In genomic region chr2:11467126-11467649, GRCh38 we compare ENCODE assay signal across 12 cellular contexts. TPM values are rescaled to one million over a fixed set of nuclear protein-coding genes. Genes with fewer than 3 reads are reported as not detected.
A peak's percentile ranks its signal among the peaks of the same experiment; 100 is the strongest.
DNase-seq lines count a peak whose midpoint lies in the region; ATAC-seq and TF ChIP-seq lines count a peak whose summit lies in the region.
"Had no signal": no experiment of that assay in that cellular context is flagged by ENCODE, and none has a peak within 500 bp of the region (broad histone marks: within the 10 kb centered on the region; RNA-seq: fewer than 3 reads in every experiment).

No MANE protein-coding gene starts in this region.

- POLR2A ChIA-PET in activated CD4-positive, alpha-beta T cell treated with anti-CD3 and anti-CD28 coated beads for 36 hours (lab: Charles Lee) = interaction anchor here (0.6 kb wide), 1 partner anchor 313 kb away, joined by 6 read pairs; no protein-coding TSS in a partner anchor

- H2AFZ ChIP-seq in neural progenitor cell (replicated peaks) = no peak overlapping the region

- H3K36me3 ChIP-seq in MG63 (peaks cover 23% of the 10 kb centered on the region), neural progenitor cell (no peaks in the 10 kb centered on the region)

- peaks cover 24% of the 10 kb centered on the region for H3K36me3 Mint-ChIP-seq in activated CD4-positive, alpha-beta T cell treated with anti-CD3 and anti-CD28 coated beads for 36 hours (ENCODE audit: low read depth)
- H3K36me3 Mint-ChIP-seq in activated naive CD8-positive, alpha-beta T cell treated with anti-CD3 and anti-CD28 coated beads for 36 hours = peaks cover 32% of the 10 kb centered on the region
- H3K36me3 Mint-ChIP-seq in osteocyte (ENCODE audit: unreplicated experiment) (peaks cover 14% of the 10 kb centered on the region), neural progenitor cell (peaks cover 31% of the 10 kb centered on the region)

- intact Hi-C loops in activated CD4-positive, alpha-beta T cell treated with anti-CD3 and anti-CD28 coated beads for 36 hours (cut with DNase I, micrococcal nuclease) = loop anchor here (5.0 kb wide), 6 partner anchors 125 to 1020 kb away; partner anchors contain the start of genes LPIN1 (in 1 of the 2), ODC1 (in 1 of the 2), PDIA6 (in 1 of the 2) and ROCK2 (in 1 of the 2)

- no peaks in the 10 kb centered on the region for H3F3A ChIP-seq in neural progenitor cell (ENCODE audit: low read depth)

- H3K4me3 ChIP-seq in MG63 (peak overlapping the region; percentile 81), neural progenitor cell (no peak overlapping the region)

- CTCF ChIA-PET in activated CD4-positive, alpha-beta T cell treated with anti-CD3 and anti-CD28 coated beads for 36 hours (lab: Charles Lee) = interaction anchor here (0.8 to 1.2 kb wide), 3 partner anchors 9 to 334 kb away, joined by 4 read pairs; a partner anchor contains a TSS

- no peak overlapping the region for H3K9ac ChIP-seq in neural progenitor cell

- peaks cover 8% of the 10 kb centered on the region for H4K20me1 ChIP-seq in neural progenitor cell (ENCODE audit: low read depth)

- peaks cover 33% of the 10 kb centered on the region for H3K4me1 Mint-ChIP-seq in activated CD4-positive, alpha-beta T cell treated with anti-CD3 and anti-CD28 coated beads for 36 hours
- peaks cover 34% of the 10 kb centered on the region for H3K4me1 Mint-ChIP-seq in activated naive CD8-positive, alpha-beta T cell treated with anti-CD3 and anti-CD28 coated beads for 36 hours
- H3K4me1 Mint-ChIP-seq in osteocyte (ENCODE audit: unreplicated experiment) = peaks cover 28% of the 10 kb centered on the region
- peaks cover 28% of the 10 kb centered on the region for H3K4me1 Mint-ChIP-seq in neural progenitor cell

- H3K4me2 ChIP-seq in neural progenitor cell = no peak overlapping the region

- no peak for ATAC-seq in activated CD4-positive, alpha-beta T cell treated with anti-CD3 and anti-CD28 coated beads for 36 hours

- no peak overlapping the region for H3K27ac ChIP-seq in neural progenitor cell

- H3K27me3 Mint-ChIP-seq in activated CD4-positive, alpha-beta T cell treated with anti-CD3 and anti-CD28 coated beads for 36 hours = no peaks in the 10 kb centered on the region
- no peaks in the 10 kb centered on the region for H3K27me3 Mint-ChIP-seq in activated naive CD8-positive, alpha-beta T cell treated with anti-CD3 and anti-CD28 coated beads for 36 hours
- H3K27me3 Mint-ChIP-seq in osteocyte (ENCODE audit: unreplicated experiment) (peaks cover 20% of the 10 kb centered on the region), neural progenitor cell (ENCODE audit: insufficient read depth, low read depth) (peaks cover 12% of the 10 kb centered on the region)

- peak overlapping the region; percentile 81 for H3K4me3 Mint-ChIP-seq in activated CD4-positive, alpha-beta T cell treated with anti-CD3 and anti-CD28 coated beads for 36 hours
- peak overlapping the region; percentile 83 for H3K4me3 Mint-ChIP-seq in activated naive CD8-positive, alpha-beta T cell treated with anti-CD3 and anti-CD28 coated beads for 36 hours
- peak overlapping the region; percentile 91 for H3K4me3 Mint-ChIP-seq in osteocyte (ENCODE audit: unreplicated experiment)
- no peak overlapping the region for H3K4me3 Mint-ChIP-seq in neural progenitor cell

- no peak overlapping the region for H3K27ac Mint-ChIP-seq in activated CD4-positive, alpha-beta T cell treated with anti-CD3 and anti-CD28 coated beads for 36 hours
- peak overlapping the region; percentile 40 for H3K27ac Mint-ChIP-seq in activated naive CD8-positive, alpha-beta T cell treated with anti-CD3 and anti-CD28 coated beads for 36 hours
- H3K27ac Mint-ChIP-seq in osteocyte (ENCODE audit: unreplicated experiment) (no peak overlapping the region), neural progenitor cell (no peak overlapping the region)

- H3K4me1 ChIP-seq in neural progenitor cell = no peaks in the 10 kb centered on the region

- no peaks in the 10 kb centered on the region; the same call in 1 of the 2 replicates for H3K9me3 ChIP-seq in MG63
- no peaks in the 10 kb centered on the region for H3K9me3 ChIP-seq in neural progenitor cell (ENCODE audit: low read depth)

- peaks cover 34% of the 10 kb centered on the region for H3K79me2 ChIP-seq in neural progenitor cell (ENCODE audit: low read depth)

- no peak for DNase-seq in activated CD4-positive, alpha-beta T cell treated with anti-CD3 and anti-CD28 coated beads for 36 hours
- DNase-seq in activated CD4-positive, alpha-beta T cell treated with anti-CD3 and anti-CD28 coated beads for 1 hour = no peak
- DNase-seq in MG63 (no peak), osteocyte (ENCODE audit: extremely low spot score, unreplicated experiment) (peak; percentile 34), NCI-H2081 (lab: John Stamatoyannopoulos, UW) (no peak), NCI-H2227 treated with DMSO at 0.1 percent for 48 hours (lab: John Stamatoyannopoulos, UW) (no peak), neural progenitor cell (ENCODE audit: low spot score) (no peak)
- peak; percentile 8 for DNase-seq in activated naive CD8-positive, alpha-beta T cell treated with anti-CD3 and anti-CD28 coated beads for 36 hours
- DNase-seq: ACHN; NCI-H1436 treated with DMSO at 0.1 percent for 48 hours; stimulated activated CD4-positive, alpha-beta T cell treated with anti-CD3 and anti-CD28 coated beads, Interleukin-12 subunit alpha, Interleukin-12 subunit beta, amount 100 ng/mL, for 4 hours; SW 1271 had no signal

- H3K27me3 ChIP-seq in MG63 (no peaks in the 10 kb centered on the region), neural progenitor cell (no peaks in the 10 kb centered on the region)

- H3K9me3 Mint-ChIP-seq in activated CD4-positive, alpha-beta T cell treated with anti-CD3 and anti-CD28 coated beads for 36 hours (ENCODE audit: low read depth) = no peaks in the 10 kb centered on the region
- no peaks in the 10 kb centered on the region for H3K9me3 Mint-ChIP-seq in activated naive CD8-positive, alpha-beta T cell treated with anti-CD3 and anti-CD28 coated beads for 36 hours
- H3K9me3 Mint-ChIP-seq in osteocyte (ENCODE audit: unreplicated experiment) (no peaks in the 10 kb centered on the region), neural progenitor cell (peaks cover 35% of the 10 kb centered on the region)

- TF ChIP-seq CTCF in osteocyte (IDR thresholded peaks at IDR 0.05) (no peak), neural progenitor cell (IDR thresholded peaks at IDR 0.05) (no peak)

RNA-seq across cellular contexts. Expression of gene E2F6, which starts 1.2 kb away (rescaled TPM):
- 10 to 100 TPM in 1 of 2 experiments, 1 to 10 TPM in 1; 7.2 to 10.6 TPM for total RNA-seq in activated CD4-positive, alpha-beta T cell treated with anti-CD3 and anti-CD28 coated beads for 36 hours
- 20.8 and 29.4 TPM in 2 replicates for total RNA-seq in MG63 (2014; rRNA removed; shearing (Covaris generic); ENCODE audit: low replicate concordance)
- 10 to 100 TPM; 14.1 to 14.4 TPM for total RNA-seq in activated naive CD8-positive, alpha-beta T cell treated with anti-CD3 and anti-CD28 coated beads for 36 hours
- total RNA-seq in osteocyte (14.8 and 16.9 TPM in 2 replicates), neural progenitor cell (ENCODE audit: low replicate concordance) (29.4 and 36.3 TPM in 2 replicates)

Comparison
In these comparisons a context has a peak if more than half of its experiments do, and no peak if none do; other contexts are left out.
1. DNase-seq: peak in activated naive CD8-positive, alpha-beta T cell treated with anti-CD3 and anti-CD28 coated beads for 36 hours (single experiment) and osteocyte (single experiment); none in activated CD4-positive, alpha-beta T cell treated with anti-CD3 and anti-CD28 coated beads for 36 hours (single experiment), activated CD4-positive, alpha-beta T cell treated with anti-CD3 and anti-CD28 coated beads for 1 hour (single experiment), MG63 (single experiment), NCI-H2081 (0 of 2), NCI-H2227 treated with DMSO at 0.1 percent for 48 hours (single experiment) and neural progenitor cell (single experiment).